In the genomic region with DNA sequence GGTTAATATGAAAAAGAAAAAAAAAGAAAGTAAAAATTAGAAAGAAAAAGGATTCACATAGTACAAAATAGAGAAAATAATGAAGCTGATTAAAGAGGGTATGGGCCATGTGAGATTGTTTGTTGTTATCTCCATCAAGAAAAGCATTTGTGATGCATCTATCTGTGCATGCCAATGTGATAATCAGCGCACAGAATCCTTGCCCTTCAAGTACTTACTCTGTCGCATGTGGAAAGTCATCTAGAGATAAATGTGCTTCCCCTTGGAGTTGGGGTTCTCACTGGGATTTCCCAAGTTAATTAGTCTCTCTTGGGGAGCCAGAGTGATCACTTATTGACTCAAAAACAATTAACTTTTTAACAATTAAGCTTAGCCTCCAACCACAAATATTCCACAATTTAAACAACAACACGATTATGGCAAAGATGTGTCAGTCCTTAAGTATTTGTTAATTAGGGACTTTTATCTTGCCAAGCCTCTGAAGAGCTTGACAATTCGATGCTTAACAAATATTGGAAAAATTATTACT, we compare ENCODE assay signal across 19 cellular contexts. TPM values are rescaled to one million over a fixed set of nuclear protein-coding genes. Genes with fewer than 3 reads are reported as not detected.
DNase-seq lines count a peak whose midpoint lies in the region; ATAC-seq, FAIRE-seq and TF ChIP-seq lines count a peak whose summit lies in the region.
"Had no signal": no experiment of that assay in that cellular context is flagged by ENCODE, and none has a peak within 500 bp of the region (broad histone marks: within the 10 kb centered on the region; RNA-seq: fewer than 3 reads in every experiment).

No MANE protein-coding gene starts in this region.

- H3T11ph ChIP-seq in H9 (ENCODE audit: low read length) = no peak overlapping the region

- peak; percentile 39 for DNase-seq in A172 (ENCODE audit: low spot score)
- no peak for DNase-seq in D721Med (ENCODE audit: insufficient read length, low spot score)
- DNase-seq in trophoblast cell = peak; percentile 51 to 81
- no peak for DNase-seq in H9
- DNase-seq in inferior parietal cortex (ENCODE audit: extremely low spot score) = no peak
- no peak for DNase-seq in Peyer's patch
- DNase-seq: CD8-positive, alpha-beta T cell; COR-L47; DND-41; GDM1; GOT3; HFFc6 had no signal

- no peak overlapping the region for H2BK5ac ChIP-seq in trophoblast cell (ENCODE audit: low read depth, low read length, poor library complexity)
- no peak overlapping the region for H2BK5ac ChIP-seq in H9 (ENCODE audit: insufficient read length, low read length)

- CTCF ChIA-PET in HEK293 (lab: Yijun Ruan, JAX) = interaction anchor here (0.6 to 2.8 kb wide), 8 partner anchors 17 to 729 kb away, joined by 3 to 7 read pairs (median 4); a partner anchor contains a TSS

- FAIRE-seq in D721Med (lab: Jason Lieb, UNC) = peak; percentile 81

- no peaks in the 10 kb centered on the region for H3K27me3 ChIP-seq in trophoblast cell (ENCODE audit: insufficient read depth, low read length)
- no peaks in the 10 kb centered on the region for H3K27me3 ChIP-seq in H9 (ENCODE audit: insufficient read depth, low read length)
- H3K27me3 ChIP-seq in Peyer's patch = no peaks in the 10 kb centered on the region

- H3K4me1 Mint-ChIP-seq in H9 = peaks cover 9% of the 10 kb centered on the region in 2 experiments

- TF ChIP-seq POLR2A in Peyer's patch (IDR thresholded peaks at IDR 0.05) = no peak

- no peaks in the 10 kb centered on the region for H3K36me3 Mint-ChIP-seq in H9 (ENCODE audit: insufficient read depth in 1 of 3, low read depth in 3 of 3)
- H3K36me3 Mint-ChIP-seq: CD8-positive, alpha-beta T cell had no signal

- no peaks in the 10 kb centered on the region for H3K36me3 ChIP-seq in HEK293 (ENCODE audit: control insufficient read depth in 2 of 2, insufficient read depth in 1 of 2, low read length in 2 of 2)
- H3K36me3 ChIP-seq in trophoblast cell (ENCODE audit: control insufficient read depth in 1 of 2, insufficient read depth in 2 of 2, low read length in 2 of 2) = no peaks in the 10 kb centered on the region
- H3K36me3 ChIP-seq in Peyer's patch = no peaks in the 10 kb centered on the region
- H3K36me3 ChIP-seq: HAP-1 had no signal

- H3K27ac ChIP-seq in HEK293 (ENCODE audit: extremely low read depth, low read depth, low read length) (no peak overlapping the region), trophoblast cell (ENCODE audit: low read depth, low read length) (no peak overlapping the region), H9 (ENCODE audit: insufficient read length, low read depth, low read length) (no peak overlapping the region), Peyer's patch (no peak overlapping the region)
- H3K27ac ChIP-seq: 22Rv1, C4-2B, HL-60 had no signal

- H3K79me1 ChIP-seq in trophoblast cell (ENCODE audit: low read length) (peaks cover 7% of the 10 kb centered on the region), H9 (ENCODE audit: insufficient read depth, low read depth, low read length, poor library complexity, severe bottlenecking) (no peaks in the 10 kb centered on the region)

- H3K79me2 ChIP-seq in trophoblast cell (ENCODE audit: control insufficient read depth, insufficient read depth, low read length, poor library complexity) (no peaks in the 10 kb centered on the region), H9 (ENCODE audit: insufficient read depth, low read length) (no peaks in the 10 kb centered on the region)

- H3K4me3 ChIP-seq in HEK293 (ENCODE audit: low read depth, low read length) = no peak overlapping the region
- no peak overlapping the region for H3K4me3 ChIP-seq in trophoblast cell (ENCODE audit: low read depth, low read length)
- no peak overlapping the region for H3K4me3 ChIP-seq in Peyer's patch
- H3K4me3 ChIP-seq: HAP-1 had no signal

- H3K27me3 Mint-ChIP-seq in H9 (ENCODE audit: low read depth) = peaks cover 24% of the 10 kb centered on the region

- peaks cover 5 to 13% of the 10 kb centered on the region in 2 experiments; a peak in 4 of 5 replicates for H3K9me3 Mint-ChIP-seq in H9

- H2BK15ac ChIP-seq in H9 (ENCODE audit: low read depth, low read length) = no peak overlapping the region

- H2AFZ ChIP-seq in trophoblast cell (ENCODE audit: insufficient read depth, low read length, poor library complexity) (no peak overlapping the region), H9 (ENCODE audit: low read length) (no peak overlapping the region)

- POLR2A ChIA-PET in HEK293 (lab: Yijun Ruan, JAX) = no interaction called here

- ATAC-seq in HG03442 (IDR thresholded peaks at IDR 0.05; ENCODE audit: unreplicated experiment) = no peak
- ATAC-seq: CD8-positive, alpha-beta T cell had no signal

- no peak overlapping the region for H2BK120ac ChIP-seq in trophoblast cell (ENCODE audit: insufficient read depth, low read length, poor library complexity)
- H2BK120ac ChIP-seq in H9 (ENCODE audit: low read depth, low read length, poor library complexity, severe bottlenecking) = no peak overlapping the region

- H4K91ac ChIP-seq in trophoblast cell (ENCODE audit: low read depth, low read length) = no peak overlapping the region
- H4K91ac ChIP-seq in H9 (ENCODE audit: insufficient read length, low read depth, low read length) = no peak overlapping the region

- H3K4me3 Mint-ChIP-seq in H9 = no peak overlapping the region
- H3K4me3 Mint-ChIP-seq: B cell; CD8-positive, alpha-beta T cell; HFFc6 had no signal

- H3K4me1 ChIP-seq in HEK293 (ENCODE audit: control insufficient read depth, insufficient read depth, low read length) = peaks cover 15% of the 10 kb centered on the region
- peaks cover 0 to 13% of the 10 kb centered on the region in 2 experiments for H3K4me1 ChIP-seq in trophoblast cell (ENCODE audit: control insufficient read depth in 1 of 2, insufficient read depth in 2 of 2, low read length in 2 of 2)
- H3K4me1 ChIP-seq in H9 (ENCODE audit: insufficient read depth, low read length) = no peaks in the 10 kb centered on the region
- H3K4me1 ChIP-seq in Peyer's patch = no peaks in the 10 kb centered on the region
- H3K4me1 ChIP-seq: HAP-1 had no signal

- H2BK20ac ChIP-seq in H9 (ENCODE audit: low read depth, low read length, poor library complexity, severe bottlenecking) = no peak overlapping the region

- H2BK12ac ChIP-seq in trophoblast cell (ENCODE audit: low read length) (no peak overlapping the region), H9 (ENCODE audit: insufficient read length, low read depth, low read length) (no peak overlapping the region)

- H3K4me2 ChIP-seq in trophoblast cell (ENCODE audit: low read length) = no peak overlapping the region
- H3K4me2 ChIP-seq in H9 (ENCODE audit: insufficient read depth, insufficient read length, low read length) = no peak overlapping the region

- H3K56ac ChIP-seq in H9 (ENCODE audit: insufficient read length, low read depth, low read length) = no peak overlapping the region

- no peak overlapping the region for H4K5ac ChIP-seq in H9 (ENCODE audit: insufficient read length, low read depth, low read length)

- WGBS in trophoblast cell (ENCODE audit: extremely low coverage, insufficient coverage, insufficient read length) = no CpG with 5 or more reads among the region's 4 CpGs
- WGBS in H9 (ENCODE audit: extremely low coverage, insufficient read length, low lambda C conversion rate) = no CpG with 5 or more reads among the region's 4 CpGs

- no peak overlapping the region for H3K18ac ChIP-seq in trophoblast cell (ENCODE audit: low read length)
- no peak overlapping the region for H3K18ac ChIP-seq in H9 (ENCODE audit: insufficient read length, low read depth, low read length)

- no peaks in the 10 kb centered on the region for H3K23me2 ChIP-seq in H9 (ENCODE audit: insufficient read length, low read depth, low read length, poor library complexity, severe bottlenecking)

- no peaks in the 10 kb centered on the region for H4K20me1 ChIP-seq in H9 (ENCODE audit: control insufficient read depth, insufficient read depth, insufficient read length)

- H3K23ac ChIP-seq in trophoblast cell (ENCODE audit: low read length) = no peak overlapping the region
- H3K23ac ChIP-seq in H9 (ENCODE audit: insufficient read length, low read depth, low read length) = no peak overlapping the region

- no peak overlapping the region for H4K12ac ChIP-seq in trophoblast cell (ENCODE audit: low read depth, low read length)

- H4K8ac ChIP-seq in trophoblast cell (ENCODE audit: low read depth, low read length) = no peak overlapping the region
- no peak overlapping the region for H4K8ac ChIP-seq in H9 (replicated peaks; ENCODE audit: insufficient read length, low read depth, low read length)

- H3K4ac ChIP-seq in trophoblast cell (ENCODE audit: low read depth, low read length) (no peak overlapping the region), H9 (ENCODE audit: low read depth, low read length) (no peak overlapping the region)

- H2AK5ac ChIP-seq in trophoblast cell (ENCODE audit: low read length) (no peak overlapping the region), H9 (ENCODE audit: insufficient read length, low read length) (no peak overlapping the region)

- no peak overlapping the region for H3K14ac ChIP-seq in trophoblast cell (ENCODE audit: low read length)
- no peak overlapping the region for H3K14ac ChIP-seq in H9 (ENCODE audit: insufficient read depth, low read length)

- H3K27ac Mint-ChIP-seq in H9 = no peak overlapping the region
- H3K27ac Mint-ChIP-seq: B cell; CD8-positive, alpha-beta T cell; HFFc6 had no signal

- no peak for TF ChIP-seq CTCF in D721Med (IDR thresholded peaks at IDR 0.05; ENCODE audit: insufficient read depth, missing control alignments)
- no peak for TF ChIP-seq CTCF in HEK293 (tag by site-specific recombination; IDR thresholded peaks at IDR 0.05)
- TF ChIP-seq CTCF in H9 (conservative IDR thresholded peaks at IDR 0.05) = no peak
- no peak for TF ChIP-seq CTCF in Peyer's patch (IDR thresholded peaks at IDR 0.05)

- H3K9ac ChIP-seq in trophoblast cell (ENCODE audit: low read length) = no peak overlapping the region
- no peak overlapping the region for H3K9ac ChIP-seq in H9 (ENCODE audit: extremely low read depth, insufficient read length, low read length)

- H3K9me3 ChIP-seq in HEK293 (ENCODE audit: control insufficient read depth, insufficient read depth, low read depth, low read length) (no peaks in the 10 kb centered on the region), trophoblast cell (ENCODE audit: insufficient read depth, low read depth, low read length) (no peaks in the 10 kb centered on the region), H9 (ENCODE audit: control insufficient read depth, low read depth, low read length) (no peaks in the 10 kb centered on the region), Peyer's patch (no peaks in the 10 kb centered on the region)
- H3K9me3 ChIP-seq: HAP-1 had no signal

RNA-seq across cellular contexts. Expression of a gene that starts 17.4 kb away (rescaled TPM):
- 1.8 and 2.6 TPM in 2 replicates for total RNA-seq in A172 (2014; rRNA removed; shearing (Covaris generic))
- 150 and 156 TPM in 2 replicates for polyA plus RNA-seq in trophoblast cell (2013)
- total RNA-seq in H9 (2021) (3.9 and 4.2 TPM in 2 replicates), Peyer's patch (10 to 100 TPM; 14.0 to 62.0 (median 42.1) TPM)
- total RNA-seq: B cell had no signal

Comparison
In these comparisons a context has a peak if more than half of its experiments do, and no peak if none do; other contexts are left out.
1. DNase-seq: peak in A172 (single experiment) and trophoblast cell (2 of 2); none in D721Med (single experiment), H9 (single experiment), inferior parietal cortex (single experiment) and Peyer's patch (0 of 3).